ENCODE assay signal across 11 cellular contexts in genomic region chr15:100114526-100114925, GRCh38.
A peak's percentile ranks its signal among the peaks of the same experiment; 100 is the strongest.
DNase-seq lines count a peak whose midpoint lies in the region; ATAC-seq and TF ChIP-seq lines count a peak whose summit lies in the region.
"Had no signal": no experiment of that assay in that cellular context is flagged by ENCODE, and none has a peak within 500 bp of the region (broad histone marks: within the 10 kb centered on the region; RNA-seq: fewer than 3 reads in every experiment).

No MANE protein-coding gene starts in this region.

- CTCF ChIA-PET in CD4-positive, alpha-beta T cell (lab: Charles Lee): interaction anchor here (0.8 kb wide), 1 partner anchor 24 kb away, joined by 3 read pairs; no protein-coding TSS in a partner anchor

- H3K79me2 ChIP-seq in MM.1S (ENCODE audit: low read length): no peaks in the 10 kb centered on the region

- no peak overlapping the region for H3K4me3 Mint-ChIP-seq in CD4-positive, alpha-beta T cell
- H3K4me3 Mint-ChIP-seq: memory B cell had no signal

- POLR2A ChIA-PET in CD4-positive, alpha-beta T cell (lab: Charles Lee): no interaction called here

- no peak for TF ChIP-seq CTCF in CD4-positive, alpha-beta T cell (IDR thresholded peaks at IDR 0.05)
- TF ChIP-seq CTCF in right atrium auricular region (IDR thresholded peaks at IDR 0.05): no peak
- no peak for TF ChIP-seq CTCF in MM.1S (IDR thresholded peaks at IDR 0.05; ENCODE audit: low read length)

- H4K20me1 ChIP-seq in MM.1S (ENCODE audit: insufficient read depth, low read length): no peaks in the 10 kb centered on the region

- H3K27ac Mint-ChIP-seq in CD4-positive, alpha-beta T cell: peak overlapping the region; percentile 17
- H3K27ac Mint-ChIP-seq: memory B cell had no signal

- H3K9ac ChIP-seq in adipocyte (ENCODE audit: low read length): peak overlapping the region; percentile 49
- no peak overlapping the region for H3K9ac ChIP-seq in MM.1S (ENCODE audit: low read length)

- no peaks in the 10 kb centered on the region for H3K27me3 Mint-ChIP-seq in CD4-positive, alpha-beta T cell

- no peak overlapping the region for H2AFZ ChIP-seq in MM.1S (ENCODE audit: low read length)

- no peaks in the 10 kb centered on the region for H3K9me2 ChIP-seq in MM.1S (replicated peaks; ENCODE audit: insufficient read depth, low read length)

- peaks cover 34% of the 10 kb centered on the region for H3K4me1 Mint-ChIP-seq in CD4-positive, alpha-beta T cell (ENCODE audit: low read depth)
- H3K4me1 Mint-ChIP-seq: memory B cell had no signal

- no peak for DNase-seq in CD4-positive, alpha-beta T cell
- DNase-seq in adipocyte (ENCODE audit: low read depth) (no peak), right atrium auricular region (ENCODE audit: low spot score) (peak; percentile 75), retina (peak; percentile 50), DMS 273 treated with DMSO at 0.1 percent for 48 hours (lab: John Stamatoyannopoulos, UW) (no peak), MM.1S (no peak)
- DNase-seq in stimulated activated CD4-positive, alpha-beta T cell treated with anti-CD3 and anti-CD28 coated beads, Interleukin-15, amount 100 ng/mL, for 24 hours: no peak
- DNase-seq: NCI-H1694 treated with DMSO at 0.1 percent for 48 hours; stimulated activated CD8-positive, alpha-beta memory T cell treated with anti-CD3 and anti-CD28 coated beads, Interleukin-4, amount 100 ng/mL, for 48 hours had no signal

- H3K4me1 ChIP-seq in adipocyte (ENCODE audit: control insufficient read depth, insufficient read depth, low read length): peaks cover 25% of the 10 kb centered on the region
- peaks cover 0 to 66% of the 10 kb centered on the region in 2 donors for H3K4me1 ChIP-seq in right atrium auricular region
- H3K4me1 ChIP-seq in MM.1S (ENCODE audit: low read length): no peaks in the 10 kb centered on the region

- no peak for ATAC-seq in CD4-positive, alpha-beta T cell (ENCODE audit: poor library complexity)
- ATAC-seq in HG02884 (IDR thresholded peaks at IDR 0.05; ENCODE audit: unreplicated experiment): no peak

- no peak overlapping the region for H3K27ac ChIP-seq in CD4-positive, alpha-beta T cell (ENCODE audit: low read depth, low read length)
- H3K27ac ChIP-seq in right atrium auricular region (peak overlapping the region; percentile 91 to 95), MM.1S (ENCODE audit: low read length) (no peak overlapping the region)

- no peaks in the 10 kb centered on the region for H3K27me3 ChIP-seq in CD4-positive, alpha-beta T cell (ENCODE audit: control insufficient read depth, insufficient read depth, low read length)
- no peaks in the 10 kb centered on the region for H3K27me3 ChIP-seq in adipocyte (replicated peaks; ENCODE audit: control insufficient read depth, insufficient read depth, low read length)
- no peaks in the 10 kb centered on the region for H3K27me3 ChIP-seq in right atrium auricular region
- H3K27me3 ChIP-seq in MM.1S (replicated peaks; ENCODE audit: insufficient read depth, low read length): no peaks in the 10 kb centered on the region

- H3K4me2 ChIP-seq in MM.1S (ENCODE audit: low read depth, low read length): no peak overlapping the region

- H3K36me3 ChIP-seq in adipocyte (ENCODE audit: control insufficient read depth, insufficient read depth, low read length, severe bottlenecking) (no peaks in the 10 kb centered on the region), right atrium auricular region (no peaks in the 10 kb centered on the region), MM.1S (replicated peaks; ENCODE audit: insufficient read depth, low read length) (no peaks in the 10 kb centered on the region)

- H3K9me3 ChIP-seq in CD4-positive, alpha-beta T cell (ENCODE audit: control insufficient read depth, low read length): no peaks in the 10 kb centered on the region
- no peaks in the 10 kb centered on the region for H3K9me3 ChIP-seq in adipocyte (ENCODE audit: control insufficient read depth, low read length)
- no peaks in the 10 kb centered on the region for H3K9me3 ChIP-seq in right atrium auricular region
- no peaks in the 10 kb centered on the region for H3K9me3 ChIP-seq in MM.1S (replicated peaks; ENCODE audit: insufficient read depth, low read length)

- H3K4me3 ChIP-seq in adipocyte (ENCODE audit: low read length) (peak overlapping the region; percentile 77), right atrium auricular region (peak overlapping the region in 1 of 2 donors; percentile 41), MM.1S (ENCODE audit: low read length) (no peak overlapping the region)

- intact Hi-C loops in CD4-positive, alpha-beta T cell (cut with DNase I, micrococcal nuclease): no loop called here

- H3F3A ChIP-seq in MM.1S (ENCODE audit: insufficient read depth, low read length): no peaks in the 10 kb centered on the region

- H3K36me3 Mint-ChIP-seq in CD4-positive, alpha-beta T cell (ENCODE audit: low read depth): peaks cover 29% of the 10 kb centered on the region
- H3K36me3 Mint-ChIP-seq: memory B cell had no signal

- H3K9me3 Mint-ChIP-seq in CD4-positive, alpha-beta T cell: no peaks in the 10 kb centered on the region
- H3K9me3 Mint-ChIP-seq: memory B cell had no signal

Comparison
In these comparisons a context has a peak if more than half of its experiments do, and no peak if none do; other contexts are left out.
1. DNase-seq: peak in right atrium auricular region (single experiment) and retina (single experiment); none in CD4-positive, alpha-beta T cell (0 of 10), adipocyte (single experiment), DMS 273 treated with DMSO at 0.1 percent for 48 hours (single experiment), MM.1S (single experiment) and stimulated activated CD4-positive, alpha-beta T cell treated with anti-CD3 and anti-CD28 coated beads, Interleukin-15, amount 100 ng/mL, for 24 hours (single experiment).
2. H3K27ac ChIP-seq: peak in right atrium auricular region (2 of 2); none in CD4-positive, alpha-beta T cell (single experiment) and MM.1S (single experiment).